ENCODE assay signal across 1 cellular context in genomic region chr9:33138768-33139167, GRCh38.
TF ChIP-seq lines count a peak whose summit lies in the region.

No MANE protein-coding gene starts in this region.

TF ChIP-seq in IMR-90, 13 proteins besides CTCF, POLR2A, EP300 and RAD21 (continued from another document):
- TF ChIP-seq MXI1 (IDR thresholded peaks at IDR 0.05; ENCODE audit: borderline replicate concordance, low read depth, low read length) (no peak), RCOR1 (IDR thresholded peaks at IDR 0.05; ENCODE audit: insufficient replicate concordance, low read length) (no peak)
